In genomic region chr6:52650946-52651345, GRCh38 we compare ENCODE assay signal across 2 cellular contexts.
A peak's percentile ranks its signal among the peaks of the same experiment; 100 is the strongest.
TF ChIP-seq lines count a peak whose summit lies in the region.

No MANE protein-coding gene starts in this region.

TF ChIP-seq in WTC11, 78 proteins besides CTCF, POLR2A, EP300 and RAD21 (continued from another document):
- no peak for TF ChIP-seq FOXK1 (CRISPR knock-in tag; IDR thresholded peaks at IDR 0.05)
- no peak for TF ChIP-seq TCF7 (CRISPR knock-in tag; IDR thresholded peaks at IDR 0.05; ENCODE audit: low read depth)
- TF ChIP-seq NFYB (CRISPR knock-in tag; conservative IDR thresholded peaks at IDR 0.05; ENCODE audit: low read depth), result no peak

TF ChIP-seq in HepG2, 621 proteins besides CTCF, POLR2A, EP300 and RAD21:
- TF ChIP-seq ATF6 (CRISPR knock-in tag; conservative IDR thresholded peaks at IDR 0.05) (no peak), ATF4 (CRISPR knock-in tag; IDR thresholded peaks at IDR 0.05) (peak in 1 of 2 experiments; percentile 46; a peak in 1 of 4 replicates), HNF4G (IDR thresholded peaks at IDR 0.05; ENCODE audit: borderline replicate concordance, low read depth, low read length) (0 out of 2 replicates have a peak, but pooled peaks have one; percentile 30), HNF4G (CRISPR knock-in tag; IDR thresholded peaks at IDR 0.05; ENCODE audit: borderline replicate concordance, low read depth) (no peak), ZBTB38 (CRISPR knock-in tag; IDR thresholded peaks at IDR 0.05) (no peak)
